17 cellular contexts compared by ENCODE assay signal in genomic region chrX:69192603-69193002, GRCh38. TPM values are rescaled to one million over a fixed set of nuclear protein-coding genes. Genes with fewer than 3 reads are reported as not detected.
DNase-seq lines count a peak whose midpoint lies in the region; ATAC-seq, FAIRE-seq and TF ChIP-seq lines count a peak whose summit lies in the region.
"Had no signal": no experiment of that assay in that cellular context is flagged by ENCODE, and none has a peak within 500 bp of the region (broad histone marks: within the 10 kb centered on the region; RNA-seq: fewer than 3 reads in every experiment).

No MANE protein-coding gene starts in this region.

- no peak overlapping the region for H3K27ac Mint-ChIP-seq in glutamatergic neuron (ENCODE audit: unreplicated experiment)
- H3K27ac Mint-ChIP-seq: CD4-positive, CD25-positive, alpha-beta regulatory T cell; HFFc6 had no signal

- ATAC-seq in gastroesophageal sphincter, result no peak
- ATAC-seq: GM12878, K562 had no signal

- no peaks in the 10 kb centered on the region for H3K27me3 ChIP-seq in gastroesophageal sphincter

- H3K4me1 Mint-ChIP-seq in glutamatergic neuron (ENCODE audit: low read depth, unreplicated experiment), result peaks cover 22% of the 10 kb centered on the region
- H3K4me1 Mint-ChIP-seq: CD4-positive, CD25-positive, alpha-beta regulatory T cell had no signal

- no peak for TF ChIP-seq POLR2A in gastroesophageal sphincter (IDR thresholded peaks at IDR 0.05)

- TF ChIP-seq CTCF in epithelial cell of esophagus (IDR thresholded peaks at IDR 0.05; ENCODE audit: insufficient read depth, low read depth, low read length, missing control alignments) (no peak), gastroesophageal sphincter (IDR thresholded peaks at IDR 0.05) (no peak), glutamatergic neuron (IDR thresholded peaks at IDR 0.05; ENCODE audit: partially characterized antibody, unreplicated experiment) (no peak)

- H3K27ac ChIP-seq in gastroesophageal sphincter, result no peak overlapping the region
- H3K27ac ChIP-seq: BLaER1 treated with 17β-estradiol and CSF1 and Interleukin-3, amounts not matched to agents 10 nM and 100 nM; HL-60 had no signal

- no peak for FAIRE-seq in urothelium cell line (lab: Jason Lieb, UNC)
- FAIRE-seq: GM12878, H1, K562 had no signal

- H3K9me3 Mint-ChIP-seq in glutamatergic neuron (ENCODE audit: unreplicated experiment), result peaks cover 3% of the 10 kb centered on the region
- H3K9me3 Mint-ChIP-seq: CD4-positive, CD25-positive, alpha-beta regulatory T cell; HFFc6 had no signal

- H3K9me3 ChIP-seq in gastroesophageal sphincter, result no peaks in the 10 kb centered on the region
- H3K9me3 ChIP-seq: BLaER1 treated with 17β-estradiol and CSF1 and Interleukin-3, amounts not matched to agents 10 nM and 100 nM had no signal

- H3K4me3 Mint-ChIP-seq in glutamatergic neuron (ENCODE audit: unreplicated experiment), result no peak overlapping the region
- H3K4me3 Mint-ChIP-seq: CD4-positive, CD25-positive, alpha-beta regulatory T cell; HFFc6 had no signal

- 43 to 75% methylated on average over 1 to 2 of the region's 2 CpGs for WGBS in gastroesophageal sphincter (ENCODE audit: low coverage in 1 of 2), 2 donors

- no peaks in the 10 kb centered on the region for H3K36me3 Mint-ChIP-seq in glutamatergic neuron (ENCODE audit: unreplicated experiment)
- H3K36me3 Mint-ChIP-seq: CD4-positive, CD25-positive, alpha-beta regulatory T cell had no signal

- H3K4me3 ChIP-seq in epithelial cell of esophagus (ENCODE audit: low read length) (no peak overlapping the region), gastroesophageal sphincter (no peak overlapping the region)
- H3K4me3 ChIP-seq: BLaER1 treated with 17β-estradiol and CSF1 and Interleukin-3, amounts not matched to agents 10 nM and 100 nM; GM12878; K562 had no signal

- no peaks in the 10 kb centered on the region for H3K36me3 ChIP-seq in gastroesophageal sphincter
- H3K36me3 ChIP-seq: BLaER1 treated with 17β-estradiol and CSF1 and Interleukin-3, amounts not matched to agents 10 nM and 100 nM had no signal

- DNase-seq in ELR (ENCODE audit: low read depth) (peak; percentile 3), HT1080 (ENCODE audit: low read depth) (peak; percentile 9), epithelial cell of esophagus (ENCODE audit: low read depth) (peak; percentile 7), urothelium cell line (ENCODE audit: low spot score) (peak; percentile 55), NCI-H1105 (lab: John Stamatoyannopoulos, UW) (no peak), glutamatergic neuron (no peak)
- DNase-seq: ACHN; CD4-positive, CD25-positive, alpha-beta regulatory T cell; DMS53; HCEC 1CT; HFFc6 had no signal

- TF ChIP-seq EP300 in gastroesophageal sphincter (IDR thresholded peaks at IDR 0.05), result no peak

- H3K27me3 Mint-ChIP-seq in glutamatergic neuron (ENCODE audit: unreplicated experiment), result peaks cover 2% of the 10 kb centered on the region
- H3K27me3 Mint-ChIP-seq: CD4-positive, CD25-positive, alpha-beta regulatory T cell had no signal

- H3K4me1 ChIP-seq in gastroesophageal sphincter, result no peaks in the 10 kb centered on the region
- H3K4me1 ChIP-seq: BLaER1 treated with 17β-estradiol and CSF1 and Interleukin-3, amounts not matched to agents 10 nM and 100 nM had no signal

RNA-seq across cellular contexts. Expression of gene PJA1, which starts 27.4 kb away (rescaled TPM):
- total RNA-seq in HT1080 (2014; rRNA removed; shearing (Covaris generic)), result 12.1 and 12.8 TPM in 2 replicates
- 7.4 and 9.2 TPM in 2 replicates for polyA plus RNA-seq in HT1080 (2015; cell fraction: cytosol; rRNA removed)
- polyA plus RNA-seq in HT1080 (2015; cell fraction: nucleus; rRNA removed), result 10.2 and 10.6 TPM in 2 replicates
- 10 to 100 TPM; 23.3 to 27.0 (median 24.8) TPM for total RNA-seq in gastroesophageal sphincter
- 54.9 TPM for total RNA-seq in glutamatergic neuron (ENCODE audit: unreplicated experiment)

Comparison
In these comparisons a context has a peak if more than half of its experiments do, and no peak if none do; other contexts are left out.
1. DNase-seq: peak in ELR (single experiment), HT1080 (single experiment), epithelial cell of esophagus (single experiment) and urothelium cell line (single experiment); none in NCI-H1105 (single experiment) and glutamatergic neuron (single experiment).